ENCODE assay signal across 22 cellular contexts in the genomic region with DNA sequence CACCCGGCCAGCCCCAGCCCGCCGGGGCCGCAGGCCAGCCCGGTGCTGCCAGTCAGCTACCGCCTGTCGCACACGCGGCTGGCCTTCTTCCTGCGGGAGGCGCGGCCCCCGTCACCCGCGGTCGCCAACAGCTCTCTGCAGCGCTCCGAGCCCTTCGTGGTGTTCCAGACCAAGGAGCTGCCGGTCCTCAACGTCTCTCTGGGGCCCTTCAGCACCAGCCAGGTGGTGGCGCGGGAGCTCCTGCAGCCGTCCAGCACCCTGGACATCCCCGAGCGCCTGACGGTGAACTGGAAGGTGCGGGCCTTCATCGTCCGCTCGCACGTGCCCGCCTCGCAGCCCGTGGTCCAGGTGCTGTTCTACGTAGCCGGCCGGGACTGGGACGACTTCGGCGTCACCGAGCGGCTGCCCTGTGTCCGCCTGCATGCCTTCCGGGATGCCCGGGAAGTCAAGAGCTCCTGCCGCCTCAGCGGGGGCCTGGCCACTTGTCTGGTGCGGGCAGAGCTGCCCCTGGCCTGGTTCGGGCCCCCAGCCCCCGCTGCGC. TPM values are rescaled to one million over a fixed set of nuclear protein-coding genes. Genes with fewer than 3 reads are reported as not detected.
A peak's percentile ranks its signal among the peaks of the same experiment; 100 is the strongest.
DNase-seq lines count a peak whose midpoint lies in the region; ATAC-seq, FAIRE-seq and TF ChIP-seq lines count a peak whose summit lies in the region.
"Had no signal": no experiment of that assay in that cellular context is flagged by ENCODE, and none has a peak within 500 bp of the region (broad histone marks: within the 10 kb centered on the region; RNA-seq: fewer than 3 reads in every experiment).

No MANE protein-coding gene starts in this region.

- no peaks in the 10 kb centered on the region for H3K79me1 ChIP-seq in H1 (ENCODE audit: low read depth, low read length)
- no peaks in the 10 kb centered on the region for H3K79me1 ChIP-seq in mesendoderm (ENCODE audit: low read length)

- H4K5ac ChIP-seq in H1 (ENCODE audit: insufficient read length, low read depth, low read length) (no peak overlapping the region), mesendoderm (ENCODE audit: low read length) (no peak overlapping the region)

- CTCF ChIA-PET in H1 (lab: Charles Lee; ENCODE audit: partially characterized antibody) = interaction anchor here (0.6 to 4.1 kb wide), 10 partner anchors 9 to 178 kb away, joined by 3 to 26 read pairs (median 4); no protein-coding TSS in a partner anchor

- no peak for ATAC-seq in GM19397 (IDR thresholded peaks at IDR 0.05; ENCODE audit: unreplicated experiment)
- ATAC-seq in HG03439 (IDR thresholded peaks at IDR 0.05; ENCODE audit: unreplicated experiment) = no peak
- ATAC-seq: activated CD8-positive, alpha-beta memory T cell treated with anti-CD3 and anti-CD28 coated beads, Interleukin-2, amount 10 ng/mL, durations not matched to agents 7 days and 5 days; activated T-helper 17 cell treated with anti-CD3 and anti-CD28 coated beads, Interleukin-2, amount 50 U/mL, for 72 hours; sciatic nerve had no signal

- H3K36me3 ChIP-seq in H1 (ENCODE audit: control insufficient read depth in 2 of 4, insufficient read depth in 4 of 4, low read length in 3 of 4) (no peaks in the 10 kb centered on the region), mesendoderm (ENCODE audit: control insufficient read depth, insufficient read depth, low read length) (no peaks in the 10 kb centered on the region)
- H3K36me3 ChIP-seq: thoracic aorta had no signal

- H3K9ac ChIP-seq in H1 (replicated peaks in 1 of 4; ENCODE audit: extremely low read depth in 1 of 4, low read depth in 3 of 4, low read length in 3 of 4) = no peak overlapping the region
- H3K9ac ChIP-seq in mesendoderm (ENCODE audit: low read length) = no peak overlapping the region

- H4K91ac ChIP-seq in H1 (replicated peaks; ENCODE audit: insufficient read length, low read length) = no peak overlapping the region

- H4K8ac ChIP-seq in H1 (ENCODE audit: extremely low read depth, insufficient read depth, low read length) (no peak overlapping the region), mesendoderm (ENCODE audit: low read depth, low read length) (no peak overlapping the region)

- H3K27ac ChIP-seq in H1 (ENCODE audit: low read depth, low read length) = no peak overlapping the region
- H3K27ac ChIP-seq in mesendoderm (ENCODE audit: low read depth, low read length) = no peak overlapping the region
- H3K27ac ChIP-seq: thoracic aorta had no signal

- DNase-seq in AG08396 (ENCODE audit: low spot score) = peak; percentile 26
- DNase-seq in G401 (ENCODE audit: low spot score) = peak; percentile 29
- DNase-seq in H1 (ENCODE audit: low read depth in 1 of 2, low spot score in 2 of 2) = peak in 1 of 2 experiments; percentile 58
- peak; percentile 49 for DNase-seq in mesendoderm
- DNase-seq in frontal cortex (ENCODE audit: low spot score in 2 of 2) = no peak
- DNase-seq: activated CD8-positive, alpha-beta memory T cell treated with anti-CD3 and anti-CD28 coated beads, Interleukin-2, amount 10 ng/mL, durations not matched to agents 7 days and 5 days; activated naive CD8-positive, alpha-beta T cell treated with anti-CD3 and anti-CD28 coated beads, Interleukin-2, amount 10 ng/mL, durations not matched to agents 7 days and 5 days; CD4-positive, CD25-positive, alpha-beta regulatory T cell; cortex of kidney; head of caudate nucleus; naive B cell; NCI-H1417; NCI-H524 treated with DMSO at 0.1 percent for 48 hours; RPMI8226; T1000 had no signal

- H2BK5ac ChIP-seq in H1 (ENCODE audit: low read depth, low read length) (no peak overlapping the region), mesendoderm (ENCODE audit: low read length) (no peak overlapping the region)

- POLR2A ChIA-PET in H1 (lab: Charles Lee; ENCODE audit: partially characterized antibody) = interaction anchor here (1.2 to 1.4 kb wide), 2 partner anchors 10 to 44 kb away, joined by 3 to 4 read pairs; no protein-coding TSS in a partner anchor

- H3K4me2 ChIP-seq in H1 (ENCODE audit: insufficient read depth in 1 of 2, low read depth in 2 of 2, low read length in 2 of 2) (no peak overlapping the region; a peak in 1 of 4 replicates), mesendoderm (ENCODE audit: low read length) (no peak overlapping the region)

- H3K4ac ChIP-seq in H1 (replicated peaks; ENCODE audit: insufficient read length, low read depth, low read length) (no peak overlapping the region), mesendoderm (ENCODE audit: low read depth, low read length) (no peak overlapping the region)

- H3K79me2 ChIP-seq in H1 (ENCODE audit: control insufficient read depth in 1 of 2, insufficient read depth in 2 of 2, low read length in 2 of 2) (no peaks in the 10 kb centered on the region), mesendoderm (ENCODE audit: control insufficient read depth, insufficient read depth, low read length) (no peaks in the 10 kb centered on the region)

- H3K56ac ChIP-seq in H1 (replicated peaks; ENCODE audit: insufficient read length, low read depth, low read length) (no peak overlapping the region), mesendoderm (ENCODE audit: low read length) (no peak overlapping the region)

- H3K9me3 ChIP-seq in H1 (ENCODE audit: insufficient read depth in 2 of 2, low read depth in 1 of 2, low read length in 1 of 2) = no peaks in the 10 kb centered on the region
- H3K9me3 ChIP-seq: thoracic aorta had no signal

- in situ Hi-C loops in G401 (cut with HindIII; ENCODE audit: low sequenced_read_pairs) = no loop called here

- H4K20me1 ChIP-seq in H1 (replicated peaks in 1 of 2; ENCODE audit: control insufficient read depth in 1 of 2, insufficient read depth in 2 of 2, low read length in 2 of 2) = no peaks in the 10 kb centered on the region

- H3K18ac ChIP-seq in H1 (ENCODE audit: extremely low read depth, low read length) = no peak overlapping the region
- no peak overlapping the region for H3K18ac ChIP-seq in mesendoderm (ENCODE audit: low read length)

- H2BK12ac ChIP-seq in H1 (ENCODE audit: low read depth, low read length) = 0 out of 2 replicates have a peak overlapping the region, but pooled peaks have one; percentile 27

- FAIRE-seq in H1 (lab: Jason Lieb, UNC) = no peak
- no peak for FAIRE-seq in frontal cortex (lab: Jason Lieb, UNC)
- FAIRE-seq: endometrium had no signal

- H2BK15ac ChIP-seq in H1 (ENCODE audit: low read length) (peak overlapping the region; percentile 16; the same call in 1 of the 2 replicates), mesendoderm (replicated peaks; ENCODE audit: low read depth) (no peak overlapping the region)

- H3K27me3 ChIP-seq in H1 (replicated peaks in 1 of 4; ENCODE audit: control insufficient read depth in 3 of 4, extremely low read depth in 1 of 4, insufficient read depth in 3 of 4, low read length in 3 of 4) = peaks cover 6 to 13% (median 9%) of the 10 kb centered on the region in 4 experiments
- no peaks in the 10 kb centered on the region for H3K27me3 ChIP-seq in mesendoderm (ENCODE audit: insufficient read depth, low read length, poor library complexity)

- H3K4me3 ChIP-seq in H1 (ENCODE audit: extremely low read depth in 1 of 4, insufficient read depth in 2 of 4, low read depth in 3 of 4, low read length in 4 of 4) (no peak overlapping the region), mesendoderm (ENCODE audit: low read length) (no peak overlapping the region)
- H3K4me3 ChIP-seq: thoracic aorta had no signal

- H3K4me1 ChIP-seq in H1 (replicated peaks in 1 of 4; ENCODE audit: control insufficient read depth in 3 of 4, insufficient read depth in 4 of 4, low read length in 3 of 4) = peaks cover 2 to 21% (median 7%) of the 10 kb centered on the region in 4 experiments; a peak in 4 of 7 replicates
- H3K4me1 ChIP-seq in mesendoderm (ENCODE audit: control insufficient read depth, low read depth, low read length) = peaks cover 9% of the 10 kb centered on the region

- no peak overlapping the region for H3K14ac ChIP-seq in H1 (ENCODE audit: insufficient read length)

- TF ChIP-seq CTCF in H1 (IDR thresholded peaks at IDR 0.05; ENCODE audit: control extremely low read depth in 1 of 3, insufficient read depth in 1 of 3, low read depth in 1 of 3, low read length in 3 of 3) = no peak

- peak in 1 of 2 experiments; percentile 20; a peak in 1 of 4 replicates for TF ChIP-seq RAD21 in H1 (IDR thresholded peaks at IDR 0.05 in 1 of 2, conservative IDR thresholded peaks at IDR 0.05 in 1 of 2; ENCODE audit: low read depth in 2 of 2, low read length in 2 of 2)

- H2AFZ ChIP-seq in H1 (ENCODE audit: low read length) = no peak overlapping the region

- WGBS in H1 (ENCODE audit: extremely low coverage in 1 of 2, insufficient coverage in 1 of 2, insufficient read length in 1 of 2, insufficient replicate concordance in 2 of 2, low coverage in 1 of 2, low lambda C conversion rate in 2 of 2, missing lambda C conversion rate in 1 of 2), 2 experiments = 63% methylated on average over 22 of the region's 52 CpGs; no CpG with 5 or more reads in 1 of the 2 experiments
- WGBS in mesendoderm (ENCODE audit: extremely low coverage, insufficient coverage, low lambda C conversion rate) = no CpG with 5 or more reads among the region's 52 CpGs

- TF ChIP-seq EP300 in H1 (IDR thresholded peaks at IDR 0.05; ENCODE audit: borderline replicate concordance in 1 of 2, low read depth in 2 of 2, low read length in 2 of 2) = no peak

- no peak for TF ChIP-seq POLR2A in H1 (IDR thresholded peaks at IDR 0.05; ENCODE audit: control extremely low read depth in 1 of 2, low read depth in 2 of 2, low read length in 2 of 2)

- no peak overlapping the region for H2BK20ac ChIP-seq in H1 (ENCODE audit: low read length)

- no peak overlapping the region for H2AK5ac ChIP-seq in H1 (ENCODE audit: low read depth, low read length)
- no peak overlapping the region for H2AK5ac ChIP-seq in mesendoderm (ENCODE audit: low read length)

- H3K23ac ChIP-seq in H1 (ENCODE audit: insufficient read length) (no peak overlapping the region), mesendoderm (ENCODE audit: low read length) (no peak overlapping the region)

- H2BK120ac ChIP-seq in H1 (replicated peaks; ENCODE audit: low read depth, low read length) (no peak overlapping the region), mesendoderm (ENCODE audit: low read depth, low read length) (no peak overlapping the region)

- H3K23me2 ChIP-seq in H1 (ENCODE audit: low read depth, low read length) = no peaks in the 10 kb centered on the region

TF ChIP-seq in H1, 55 proteins besides CTCF, POLR2A, EP300 and RAD21 (continues in another document):
- TF ChIP-seq TCF12 (IDR thresholded peaks at IDR 0.05; ENCODE audit: low read depth, low read length) = no peak

RNA-seq across cellular contexts. Expression of gene TMEM132E, which starts 46.8 kb away (rescaled TPM):
- not detected in 2 replicates for total RNA-seq in G401 (2014; rRNA removed; shearing (Covaris generic))
- 0.31 and 0.45 TPM in 2 replicates for total RNA-seq in H1 (2021; fragmentation: NEBNext Ultra II Directional; extraction: Animal tissue kit (Norgen Biotek cat#: 25700))
- polyA plus RNA-seq in H1 (2011; rRNA removed) = 0.60 and 0.67 TPM in 2 replicates
- polyA plus RNA-seq in H1 (2011; cell fraction: cytosol; rRNA removed) = 0.35 TPM
- 2.6 TPM for polyA plus RNA-seq in H1 (2011; cell fraction: nucleus; rRNA removed)
- 0.18 to 0.65 TPM (median 0.55 TPM) in 4 replicates for polyA plus RNA-seq in H1 (2012, experiment 1 of 2)
- polyA plus RNA-seq in H1 (2012, experiment 2 of 2) = 0.26 TPM
- 0.32 TPM for polyA plus RNA-seq in H1 (2013, experiment 1 of 2)
- 0.17 TPM for polyA plus RNA-seq in H1 (2013, experiment 2 of 2)
- polyA minus RNA-seq in H1 (2011; rRNA and poly(A)+ RNA removed) = 0.24 and 0.69 TPM in 2 replicates
- polyA minus RNA-seq in H1 (2011; cell fraction: cytosol; rRNA and poly(A)+ RNA removed) = 0.22 TPM
- 0.40 TPM for polyA minus RNA-seq in H1 (2011; cell fraction: nucleus; rRNA and poly(A)+ RNA removed)
- polyA plus RNA-seq in mesendoderm (2013, experiment 1 of 2) = 0.08 TPM
- 0.10 TPM for polyA plus RNA-seq in mesendoderm (2013, experiment 2 of 2)
- 1.6 TPM for total RNA-seq in frontal cortex
- total RNA-seq: activated CD8-positive, alpha-beta memory T cell treated with anti-CD3 and anti-CD28 coated beads, Interleukin-2, amount 10 ng/mL, durations not matched to agents 7 days and 5 days; activated T-helper 17 cell treated with anti-CD3 and anti-CD28 coated beads, Interleukin-2, amount 50 U/mL, for 72 hours; CD4-positive, CD25-positive, alpha-beta regulatory T cell; osteoblast had no signal

Comparison
In these comparisons a context has a peak if more than half of its experiments do, and no peak if none do; other contexts are left out.
1. DNase-seq: peak in AG08396 (single experiment), G401 (single experiment) and mesendoderm (single experiment); none in frontal cortex (0 of 2).